In the genomic region with DNA sequence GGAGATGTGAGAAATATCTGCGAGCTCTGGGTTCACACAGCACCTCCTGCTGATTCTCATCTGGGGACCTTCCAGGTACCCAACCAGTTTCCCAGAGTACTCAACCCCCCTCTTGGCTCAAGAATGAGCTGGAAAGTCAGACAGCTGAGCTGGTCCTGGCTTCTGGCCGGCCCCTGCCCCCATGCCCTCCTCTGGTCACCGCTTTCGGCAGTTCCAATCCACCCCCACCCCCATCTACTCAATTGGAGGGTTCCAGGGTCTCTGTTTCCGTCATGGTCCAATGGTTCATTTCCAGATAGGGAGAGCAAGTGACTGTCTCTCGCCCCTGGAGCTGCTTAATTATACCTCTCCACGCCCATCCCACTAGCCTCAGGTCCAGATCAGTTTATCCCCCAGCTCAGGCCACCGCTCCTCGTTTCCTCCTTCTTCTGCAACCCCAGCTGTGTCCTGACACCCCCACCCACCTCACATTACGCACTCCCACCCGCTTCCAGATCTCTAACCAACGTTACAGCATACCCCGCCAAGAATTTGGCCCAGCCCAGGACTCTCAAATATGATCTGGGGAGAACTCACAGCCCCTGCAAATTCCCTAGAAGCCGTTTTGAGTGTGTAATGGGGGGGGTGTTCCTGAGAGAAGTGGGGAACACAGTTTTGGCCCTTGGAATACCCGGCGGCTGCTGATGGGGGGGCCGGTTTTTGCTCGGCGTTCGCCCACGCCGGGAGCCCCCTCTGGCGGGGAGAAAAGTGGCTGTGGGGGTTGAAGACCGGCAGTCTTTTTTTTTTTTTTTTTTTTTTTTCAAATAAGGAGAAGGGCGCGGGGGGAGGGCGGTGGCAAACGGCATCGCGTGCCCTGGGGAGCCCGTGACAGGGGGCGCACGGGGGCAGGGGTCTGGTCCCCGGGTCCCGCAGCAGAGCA, we compare ENCODE assay signal across 8 cellular contexts. TPM values are rescaled to one million over a fixed set of nuclear protein-coding genes. Genes with fewer than 3 reads are reported as not detected.
DNase-seq lines count a peak whose midpoint lies in the region; ATAC-seq and TF ChIP-seq lines count a peak whose summit lies in the region.

No MANE protein-coding gene starts in this region.

- peaks cover 25% of the 10 kb centered on the region for H3K4me1 Mint-ChIP-seq in glutamatergic neuron (ENCODE audit: low read depth, unreplicated experiment)

- DNase-seq in AG04450 (ENCODE audit: low read depth, low spot score), result no peak
- DNase-seq in GM10266 (ENCODE audit: extremely low spot score), result peak; percentile 59
- DNase-seq in SK-N-DZ (ENCODE audit: low spot score), result peak; percentile 78
- DNase-seq in glutamatergic neuron, result no peak
- DNase-seq in germinal center (ENCODE audit: low spot score), result no peak
- no peak for DNase-seq in NK-92 treated with Interleukin-12 subunit alpha and Interleukin-12 subunit beta, amount 100 ng/mL, for 24 hours (lab: John Stamatoyannopoulos, UW)
- no peak for DNase-seq in DMS114 treated with DMSO at 0.1 percent for 48 hours (lab: John Stamatoyannopoulos, UW; ENCODE audit: unreplicated experiment)

- peak overlapping the region; percentile 21 for H3K27ac ChIP-seq in AG04450 (ENCODE audit: low read depth, low read length)

- POLR2A ChIA-PET in AG04450 (lab: Yijun Ruan, JAX), result interaction anchor here (0.5 to 1.4 kb wide), 5 partner anchors 13 to 192 kb away, joined by 3 to 7 read pairs (median 5); a partner anchor contains a TSS

- H3K27me3 ChIP-seq in AG04450 (ENCODE audit: control insufficient read depth, insufficient read depth, low read length), result peaks cover 14% of the 10 kb centered on the region

- H3K9me3 Mint-ChIP-seq in glutamatergic neuron (ENCODE audit: unreplicated experiment), result peaks cover 17% of the 10 kb centered on the region

- H3K4me3 ChIP-seq in AG04450 (ENCODE audit: low read depth, low read length), result peak overlapping the region; percentile 58

- peaks cover 13% of the 10 kb centered on the region for H3K9me3 ChIP-seq in AG04450 (ENCODE audit: control insufficient read depth, insufficient read depth, low read length)

- H3K27ac Mint-ChIP-seq in glutamatergic neuron (ENCODE audit: unreplicated experiment), result peak overlapping the region; percentile 69

- TF ChIP-seq CTCF in AG04450 (IDR thresholded peaks at IDR 0.05; ENCODE audit: low read depth, low read length) (0 out of 2 replicates have a peak, but pooled peaks have one; percentile 27), GM10266 (IDR thresholded peaks at IDR 0.05; ENCODE audit: control insufficient read depth, insufficient read depth, low read depth, missing control alignments) (peak; percentile 22), glutamatergic neuron (IDR thresholded peaks at IDR 0.05; ENCODE audit: partially characterized antibody, unreplicated experiment) (no peak)

- CTCF ChIA-PET in AG04450 (lab: Charles Lee), result interaction anchor here (0.7 to 6.5 kb wide), 6 partner anchors 10 to 271 kb away, joined by 3 to 87 read pairs (median 4); a partner anchor contains a TSS

- no peaks in the 10 kb centered on the region for H3K36me3 Mint-ChIP-seq in glutamatergic neuron (ENCODE audit: unreplicated experiment)

- H3K27me3 Mint-ChIP-seq in glutamatergic neuron (ENCODE audit: unreplicated experiment), result peaks cover 28% of the 10 kb centered on the region

- peak overlapping the region; percentile 86 for H3K4me3 Mint-ChIP-seq in glutamatergic neuron (ENCODE audit: unreplicated experiment)

- ATAC-seq in GM19035 (IDR thresholded peaks at IDR 0.05; ENCODE audit: unreplicated experiment), result no peak

RNA-seq across cellular contexts. Expression of a gene that starts 1.8 kb away (rescaled TPM):
- polyA plus RNA-seq in AG04450 (2011; rRNA removed), result 2.9 and 5.1 TPM in 2 replicates
- 9.6 and 16.3 TPM in 2 replicates for polyA minus RNA-seq in AG04450 (2011; rRNA and poly(A)+ RNA removed)
- polyA plus RNA-seq in SK-N-DZ (2014; cell fraction: cytosol; rRNA removed), result 2.8 and 3.6 TPM in 2 replicates
- polyA plus RNA-seq in SK-N-DZ (2014; cell fraction: nucleus; rRNA removed), result 2.9 and 6.8 TPM in 2 replicates
- total RNA-seq in glutamatergic neuron (ENCODE audit: unreplicated experiment), result 5.7 TPM

RNA-seq across cellular contexts. Expression of a gene that starts 15.2 kb away (rescaled TPM):
- polyA plus RNA-seq in AG04450 (2011; rRNA removed), result 268 and 340 TPM in 2 replicates
- polyA minus RNA-seq in AG04450 (2011; rRNA and poly(A)+ RNA removed), result 102 and 113 TPM in 2 replicates
- 188 and 208 TPM in 2 replicates for polyA plus RNA-seq in SK-N-DZ (2014; cell fraction: cytosol; rRNA removed)
- 567 and 627 TPM in 2 replicates for polyA plus RNA-seq in SK-N-DZ (2014; cell fraction: nucleus; rRNA removed)
- total RNA-seq in glutamatergic neuron (ENCODE audit: unreplicated experiment), result 128 TPM

RNA-seq across cellular contexts. Expression of a gene that starts 38.2 kb away (rescaled TPM):
- polyA plus RNA-seq in AG04450 (2011; rRNA removed), result 29.1 and 52.8 TPM in 2 replicates
- polyA minus RNA-seq in AG04450 (2011; rRNA and poly(A)+ RNA removed), result 34.0 and 52.4 TPM in 2 replicates
- polyA plus RNA-seq in SK-N-DZ (2014; cell fraction: cytosol; rRNA removed), result 22.0 and 26.4 TPM in 2 replicates
- polyA plus RNA-seq in SK-N-DZ (2014; cell fraction: nucleus; rRNA removed), result 212 and 214 TPM in 2 replicates
- 90.4 TPM for total RNA-seq in glutamatergic neuron (ENCODE audit: unreplicated experiment)

Comparison
In these comparisons a context has a peak if more than half of its experiments do, and no peak if none do; other contexts are left out.
1. DNase-seq: peak in GM10266 (single experiment) and SK-N-DZ (single experiment); none in AG04450 (single experiment), glutamatergic neuron (single experiment), germinal center (single experiment), NK-92 treated with Interleukin-12 subunit alpha and Interleukin-12 subunit beta, amount 100 ng/mL, for 24 hours (single experiment) and DMS114 treated with DMSO at 0.1 percent for 48 hours (single experiment).